In genomic region chr10:86663576-86664369, GRCh38 we compare ENCODE assay signal across 25 cellular contexts. TPM values are rescaled to one million over a fixed set of nuclear protein-coding genes. Genes with fewer than 3 reads are reported as not detected.
DNase-seq lines count a peak whose midpoint lies in the region; ATAC-seq, FAIRE-seq and TF ChIP-seq lines count a peak whose summit lies in the region.
"Had no signal": no experiment of that assay in that cellular context is flagged by ENCODE, and none has a peak within 500 bp of the region (broad histone marks: within the 10 kb centered on the region; RNA-seq: fewer than 3 reads in every experiment).

No MANE protein-coding gene starts in this region.

- no peak for DNase-seq in GM12891 (ENCODE audit: insufficient read length, low spot score)
- DNase-seq in caudate nucleus (lab: John Stamatoyannopoulos, UW), result peak in 2 of 61 donors; percentile 19 to 44
- DNase-seq in heart left ventricle, result peak in 4 of 5 donors; percentile 11 to 48 (median 34)
- no peak for DNase-seq in neural progenitor cell (ENCODE audit: low spot score)
- DNase-seq in NCI-H345 treated with DMSO at 0.1 percent for 48 hours (lab: John Stamatoyannopoulos, UW; ENCODE audit: unreplicated experiment), result no peak
- DNase-seq in activated CD4-positive, CD25-positive, alpha-beta regulatory T cell treated with anti-CD3 and anti-CD28 coated beads, Interleukin-2, amount 50 U/mL, for 72 hours, result no peak
- no peak for DNase-seq in pons (ENCODE audit: low spot score)
- no peak for DNase-seq in PC-3
- DNase-seq: activated CD8-positive, alpha-beta memory T cell treated with anti-CD3 and anti-CD28 coated beads for 24 hours; Caco-2; cortex of kidney; HCEC 1CT; NCI-H1105 treated with DMSO at 0.1 percent for 48 hours; NCI-H510A treated with DMSO at 0.1 percent for 48 hours; RPMI8226 had no signal

- peak overlapping the region; percentile 98 for H3K27ac ChIP-seq in caudate nucleus (ENCODE audit: low read depth, low read length)
- H3K27ac ChIP-seq in heart left ventricle, result peak overlapping the region; percentile 38 to 100 (median 96)
- H3K27ac ChIP-seq in neural progenitor cell, result no peak overlapping the region
- H3K27ac ChIP-seq in PC-3 (ENCODE audit: low read length), result no peak overlapping the region
- H3K27ac ChIP-seq: BLaER1, neutrophil, suprapubic skin had no signal

- no peaks in the 10 kb centered on the region for H3K9me3 Mint-ChIP-seq in neural progenitor cell
- H3K9me3 Mint-ChIP-seq: activated T-helper 1 cell treated with anti-CD3 and anti-CD28 coated beads, Interleukin-12 subunit alpha, Interleukin-12 subunit beta, Interleukin-2, Interleukin-4 antibody, amounts not matched to agents 30 ng/mL and 10 ng/mL and 1 ng/mL, durations not matched to agents 14 hours and 24 hours and 36 hours had no signal

- peak overlapping the region; percentile 5 for H3K27ac Mint-ChIP-seq in neural progenitor cell
- H3K27ac Mint-ChIP-seq: activated naive CD8-positive, alpha-beta T cell; activated T-helper 1 cell treated with anti-CD3 and anti-CD28 coated beads, Interleukin-12 subunit alpha, Interleukin-12 subunit beta, Interleukin-2, Interleukin-4 antibody, amounts not matched to agents 30 ng/mL and 10 ng/mL and 1 ng/mL, durations not matched to agents 14 hours and 24 hours and 36 hours had no signal

- H3K9me3 ChIP-seq in heart left ventricle, result no peaks in the 10 kb centered on the region
- H3K9me3 ChIP-seq in neural progenitor cell (ENCODE audit: low read depth), result no peaks in the 10 kb centered on the region
- no peaks in the 10 kb centered on the region for H3K9me3 ChIP-seq in PC-3 (ENCODE audit: low read length)
- H3K9me3 ChIP-seq: BLaER1, Caco-2, neutrophil, suprapubic skin had no signal

- intact Hi-C loops in heart left ventricle (cut with DNase I), result no loop called here
- intact Hi-C loops in PC-3 (cut with micrococcal nuclease), result no loop called here

- TF ChIP-seq CTCF in heart left ventricle (IDR thresholded peaks at IDR 0.05) (no peak), neural progenitor cell (IDR thresholded peaks at IDR 0.05) (no peak), PC-3 (conservative IDR thresholded peaks at IDR 0.05; ENCODE audit: low read depth, low read length) (no peak)

- BruUV-seq in PC-3 (replicated peaks; lab: Mats Ljungman, UMichigan), result no TSS peak

- H4K20me1 ChIP-seq in neural progenitor cell (ENCODE audit: low read depth) (no peaks in the 10 kb centered on the region), PC-3 (ENCODE audit: low read length) (no peaks in the 10 kb centered on the region)
- H4K20me1 ChIP-seq: BLaER1 had no signal

- H3K4me3 ChIP-seq in heart left ventricle (no peak overlapping the region), neural progenitor cell (no peak overlapping the region), PC-3 (ENCODE audit: low read length) (no peak overlapping the region)
- H3K4me3 ChIP-seq: BLaER1, suprapubic skin had no signal

- H3K9me2 ChIP-seq in PC-3 (replicated peaks; ENCODE audit: low read length), result no peaks in the 10 kb centered on the region

- H3K9ac ChIP-seq in neural progenitor cell (no peak overlapping the region), PC-3 (ENCODE audit: low read length) (no peak overlapping the region)
- H3K9ac ChIP-seq: BLaER1 had no signal

- TF ChIP-seq POLR2A in GM12891 (IDR thresholded peaks at IDR 0.05; ENCODE audit: low read depth, low read length) (no peak), heart left ventricle (IDR thresholded peaks at IDR 0.05) (no peak)

- no peaks in the 10 kb centered on the region for H3K27me3 ChIP-seq in heart left ventricle
- no peaks in the 10 kb centered on the region for H3K27me3 ChIP-seq in neural progenitor cell
- H3K27me3 ChIP-seq in PC-3 (ENCODE audit: low read length), result no peaks in the 10 kb centered on the region
- H3K27me3 ChIP-seq: BLaER1, neutrophil, suprapubic skin had no signal

- no peaks in the 10 kb centered on the region for H3F3A ChIP-seq in neural progenitor cell (ENCODE audit: low read depth)
- H3F3A ChIP-seq in PC-3 (ENCODE audit: low read length, unreplicated experiment), result no peaks in the 10 kb centered on the region

- H3K4me1 Mint-ChIP-seq in neural progenitor cell, result peaks cover 33% of the 10 kb centered on the region

- H2AFZ ChIP-seq in neural progenitor cell (replicated peaks), result no peak overlapping the region
- H2AFZ ChIP-seq in PC-3 (ENCODE audit: low read length), result no peak overlapping the region

- no peaks in the 10 kb centered on the region for H3K79me2 ChIP-seq in neural progenitor cell (ENCODE audit: low read depth)
- H3K79me2 ChIP-seq in PC-3 (ENCODE audit: low read length), result no peaks in the 10 kb centered on the region

- H3K36me3 Mint-ChIP-seq in neural progenitor cell, result no peaks in the 10 kb centered on the region
- H3K36me3 Mint-ChIP-seq: activated naive CD8-positive, alpha-beta T cell had no signal

- H3K4me2 ChIP-seq in neural progenitor cell (no peak overlapping the region), PC-3 (ENCODE audit: low read length) (no peak overlapping the region)
- H3K4me2 ChIP-seq: BLaER1 had no signal

- CTCF ChIA-PET in PC-3 (lab: Charles Lee), result no interaction called here

- POLR2A ChIA-PET in PC-3 (lab: Charles Lee; ENCODE audit: unreplicated experiment), result no interaction called here

- H3K4me3 Mint-ChIP-seq in neural progenitor cell, result no peak overlapping the region
- H3K4me3 Mint-ChIP-seq: activated naive CD8-positive, alpha-beta T cell; activated T-helper 1 cell treated with anti-CD3 and anti-CD28 coated beads, Interleukin-12 subunit alpha, Interleukin-12 subunit beta, Interleukin-2, Interleukin-4 antibody, amounts not matched to agents 30 ng/mL and 10 ng/mL and 1 ng/mL, durations not matched to agents 14 hours and 24 hours and 36 hours had no signal

- H3K27me3 Mint-ChIP-seq in neural progenitor cell (ENCODE audit: insufficient read depth, low read depth), result peaks cover 8% of the 10 kb centered on the region
- H3K27me3 Mint-ChIP-seq: activated naive CD8-positive, alpha-beta T cell had no signal

- peaks cover 0 to 4% (median 0%) of the 10 kb centered on the region in 9 donors for H3K36me3 ChIP-seq in heart left ventricle
- no peaks in the 10 kb centered on the region for H3K36me3 ChIP-seq in neural progenitor cell
- no peaks in the 10 kb centered on the region for H3K36me3 ChIP-seq in PC-3 (ENCODE audit: low read depth, low read length)
- H3K36me3 ChIP-seq: BLaER1, neutrophil, suprapubic skin had no signal

- no peak for ATAC-seq in heart left ventricle
- ATAC-seq in PC-3, result no peak
- ATAC-seq: activated CD4-positive, CD25-positive, alpha-beta regulatory T cell treated with anti-CD3 and anti-CD28 coated beads, Interleukin-2, amount 50 U/mL, for 24 hours had no signal

- peak; percentile 77 for FAIRE-seq in GM12891 (lab: Jason Lieb, UNC)
- FAIRE-seq: A204.1 had no signal

- 68 to 76% (median 72%) methylated on average over 8 to 10 of the region's 10 CpGs for WGBS in heart left ventricle, 4 donors

- H3K4me1 ChIP-seq in heart left ventricle, result peaks cover 0 to 77% (median 39%) of the 10 kb centered on the region in 12 donors
- peaks cover 12% of the 10 kb centered on the region for H3K4me1 ChIP-seq in neural progenitor cell
- peaks cover 36% of the 10 kb centered on the region for H3K4me1 ChIP-seq in PC-3 (ENCODE audit: insufficient read depth, low read length)

TF ChIP-seq in GM12891, 5 proteins besides CTCF, POLR2A, EP300 and RAD21:
- TF ChIP-seq PAX5 (IDR thresholded peaks at IDR 0.05; ENCODE audit: insufficient read depth, low read length, severe bottlenecking) (no peak), POLR2AphosphoS5 (IDR thresholded peaks at IDR 0.05; ENCODE audit: low read depth, low read length) (no peak), TAF1 (IDR thresholded peaks at IDR 0.05; ENCODE audit: low read depth, low read length) (no peak), POU2F2 (IDR thresholded peaks at IDR 0.05; ENCODE audit: low read depth, low read length) (no peak), SPI1 (IDR thresholded peaks at IDR 0.05; ENCODE audit: low read depth, low read length) (no peak)

RNA-seq across cellular contexts. Expression of gene LDB3, which starts 4.5 kb away (rescaled TPM):
- polyA plus RNA-seq in GM12891 (2012; ENCODE audit: low read depth, missing spikeins), result 0.12 TPM
- total RNA-seq in heart left ventricle (1,000 to 10,000 TPM in 7 of 9 donors, 100 to 1,000 TPM in 2; 800 to 1,716 (median 1,273) TPM), neural progenitor cell (ENCODE audit: low replicate concordance) (0.03 TPM in 1 of 2 replicates, not detected in the other), PC-3 (2014; rRNA removed) (0.04 and 0.52 TPM in 2 replicates)
- polyA plus RNA-seq in heart left ventricle, result 1,000 to 10,000 TPM in 1 of 2 donors, 100 to 1,000 TPM in 1; 165 to 1,759 TPM
- total RNA-seq: Daoy, HT1080 had no signal

RNA-seq across cellular contexts. Expression of gene OPN4, which starts 9.4 kb away (rescaled TPM):
- polyA plus RNA-seq in GM12891 (2012; ENCODE audit: low read depth, missing spikeins), result not detected
- total RNA-seq in heart left ventricle (under 1 TPM in 3 of 9 donors, not detected in 6; 0.19 to 0.28 (median 0.25) TPM), neural progenitor cell (ENCODE audit: low replicate concordance) (not detected in 2 replicates), PC-3 (2014; rRNA removed) (not detected in 2 replicates)
- polyA plus RNA-seq in heart left ventricle, result under 1 TPM; 0.03 to 0.08 TPM
- total RNA-seq: activated T-helper 1 cell treated with anti-CD3 and anti-CD28 coated beads, Interleukin-12 subunit alpha, Interleukin-12 subunit beta, Interleukin-2, Interleukin-4 antibody, amounts not matched to agents 30 ng/mL and 10 ng/mL and 1 ng/mL, durations not matched to agents 14 hours and 24 hours and 36 hours; Caco-2; Daoy; HT1080; renal cortical epithelial cell had no signal

Comparison
In these comparisons a context has a peak if more than half of its experiments do, and no peak if none do; other contexts are left out.
1. DNase-seq: peak in heart left ventricle (4 of 5); none in GM12891 (single experiment), neural progenitor cell (single experiment), NCI-H345 treated with DMSO at 0.1 percent for 48 hours (single experiment), activated CD4-positive, CD25-positive, alpha-beta regulatory T cell treated with anti-CD3 and anti-CD28 coated beads, Interleukin-2, amount 50 U/mL, for 72 hours (single experiment), pons (single experiment) and PC-3 (single experiment).
2. H3K27ac ChIP-seq: peak in caudate nucleus (single experiment) and heart left ventricle (12 of 12); none in neural progenitor cell (single experiment) and PC-3 (single experiment).
3. RNA of gene LDB3, which starts 4.5 kb away (total RNA-seq): 800 to 1,716 TPM in heart left ventricle; 0.04 to 0.52 TPM in PC-3 and 0.03 TPM in neural progenitor cell; every median in the first group is over 100 times any median in the second.